Comparison of ENCODE assay signal across 1 cellular context in the genomic region with DNA sequence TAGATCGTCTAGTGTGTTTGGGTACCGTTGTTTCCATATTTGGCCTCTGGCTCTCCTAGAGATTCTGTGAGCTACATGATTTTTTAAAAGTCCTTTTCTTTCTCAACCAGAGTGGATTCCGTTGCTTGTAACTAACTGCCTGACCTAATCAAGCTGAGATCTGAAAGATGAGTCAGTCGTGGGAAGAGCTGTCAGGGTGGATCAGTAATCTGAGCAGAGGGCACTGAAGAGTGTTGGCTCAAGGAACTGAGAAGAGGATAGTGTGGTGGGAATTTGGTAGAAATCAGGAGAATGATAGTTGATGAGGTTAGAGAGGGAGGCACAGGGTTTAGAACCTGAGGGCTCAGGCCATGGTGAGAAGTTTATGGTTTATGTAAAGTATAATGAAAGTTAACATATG.
TF ChIP-seq lines count a peak whose summit lies in the region.

No MANE protein-coding gene starts in this region.

TF ChIP-seq in SK-N-SH, 30 proteins besides CTCF, POLR2A, EP300 and RAD21 (continued from another document):
- TF ChIP-seq FOSL2 (IDR thresholded peaks at IDR 0.05; ENCODE audit: borderline replicate concordance, low read depth) (peak; percentile 78; the same call in 1 of the 2 replicates), NFIC (IDR thresholded peaks at IDR 0.05; ENCODE audit: borderline replicate concordance) (peak; percentile 22; the same call in 1 of the 2 replicates)
